In the genomic region with DNA sequence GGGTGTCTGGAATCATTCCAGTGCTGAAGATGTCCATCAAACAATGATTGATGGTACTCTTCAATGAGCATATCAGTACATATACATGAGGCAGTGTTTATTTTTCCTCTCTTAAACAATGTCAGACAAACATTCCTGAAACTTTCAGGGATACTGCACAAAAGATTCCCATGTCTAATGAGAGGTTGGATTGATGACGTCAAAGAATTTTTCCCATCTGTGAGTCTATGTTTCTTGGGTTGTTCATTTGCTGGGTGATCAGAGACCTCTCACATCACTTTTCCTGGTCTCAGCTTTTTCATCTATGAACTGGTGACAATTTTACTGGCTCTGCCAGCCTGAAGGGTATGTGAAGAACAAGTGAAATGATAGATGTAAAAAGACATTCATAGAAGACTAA, we compare ENCODE assay signal across 8 cellular contexts.
"Had no signal": no experiment of that assay in that cellular context is flagged by ENCODE, and none has a peak within 500 bp of the region (broad histone marks: within the 10 kb centered on the region; RNA-seq: fewer than 3 reads in every experiment).

No MANE protein-coding gene starts in this region.

- DNase-seq: GDM1, GF-D8 had no signal

- FAIRE-seq: G401.6, GM12878, GM12891, GM12892, GM18507, GM19239 had no signal

- ATAC-seq: GM12878 had no signal

- H3K4me3 ChIP-seq: GM12878 had no signal
